ENCODE assay signal across 17 cellular contexts in the genomic region with DNA sequence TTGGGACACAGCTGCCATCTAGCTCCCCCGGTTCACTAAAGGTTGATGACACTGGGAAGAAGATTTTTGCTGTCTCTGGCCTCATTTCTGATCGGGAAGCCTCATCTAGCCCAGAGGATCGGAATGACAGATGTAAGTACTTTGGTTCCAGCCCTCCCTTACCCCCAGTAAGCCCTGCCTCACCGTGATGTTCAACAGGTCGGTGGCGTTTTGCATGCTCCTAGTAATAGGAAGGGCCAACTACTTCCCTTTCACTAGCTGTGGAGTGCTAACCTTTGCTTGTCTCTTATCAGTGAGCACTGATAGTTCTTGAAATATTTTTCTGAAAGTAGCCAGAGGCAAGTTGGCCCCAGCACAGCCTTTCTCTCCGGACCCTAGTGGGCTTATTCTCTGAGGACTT. TPM values are rescaled to one million over a fixed set of nuclear protein-coding genes. Genes with fewer than 3 reads are reported as not detected.
A peak's percentile ranks its signal among the peaks of the same experiment; 100 is the strongest.
DNase-seq lines count a peak whose midpoint lies in the region; TF ChIP-seq lines count a peak whose summit lies in the region.
"Had no signal": no experiment of that assay in that cellular context is flagged by ENCODE, and none has a peak within 500 bp of the region (broad histone marks: within the 10 kb centered on the region; RNA-seq: fewer than 3 reads in every experiment).

No MANE protein-coding gene starts in this region.

- H3K4me1 ChIP-seq in BE2C, result no peaks in the 10 kb centered on the region

- peaks cover 17% of the 10 kb centered on the region for H3K4me1 Mint-ChIP-seq in activated naive CD4-positive, alpha-beta T cell treated with anti-CD3 and anti-CD28 coated beads, Interleukin-2, amount 50 U/mL, for 24 hours
- H3K4me1 Mint-ChIP-seq in activated naive CD4-positive, alpha-beta T cell treated with anti-CD3 and anti-CD28 coated beads for 36 hours (ENCODE audit: low read depth), result peaks cover 20% of the 10 kb centered on the region
- H3K4me1 Mint-ChIP-seq in glutamatergic neuron (ENCODE audit: low read depth, unreplicated experiment), result peaks cover 29% of the 10 kb centered on the region

- DNase-seq in activated naive CD4-positive, alpha-beta T cell treated with anti-CD3 and anti-CD28 coated beads for 36 hours, result no peak
- DNase-seq in NCI-H526 treated with DMSO at 0.1 percent for 48 hours (lab: John Stamatoyannopoulos, UW) (peak; percentile 91), glutamatergic neuron (no peak), BE2C (no peak), putamen (ENCODE audit: low spot score) (no peak)
- DNase-seq in stimulated activated CD4-positive, alpha-beta T cell treated with anti-CD3 and anti-CD28 coated beads, Interleukin-15, amount 100 ng/mL, for 24 hours, result no peak
- DNase-seq: ACHN; C1 segment of cervical spinal cord; Calu3; CD4-positive, alpha-beta T cell; DMS 273 treated with DMSO at 0.1 percent for 48 hours; GOT3; HFFc6 had no signal

- H3K27me3 Mint-ChIP-seq in activated naive CD4-positive, alpha-beta T cell treated with anti-CD3 and anti-CD28 coated beads, Interleukin-2, amount 50 U/mL, for 24 hours, result peaks cover 21% of the 10 kb centered on the region
- peaks cover 37% of the 10 kb centered on the region for H3K27me3 Mint-ChIP-seq in activated naive CD4-positive, alpha-beta T cell treated with anti-CD3 and anti-CD28 coated beads for 36 hours (ENCODE audit: low read depth)
- peaks cover 24% of the 10 kb centered on the region for H3K27me3 Mint-ChIP-seq in glutamatergic neuron (ENCODE audit: unreplicated experiment)
- H3K27me3 Mint-ChIP-seq: CD4-positive, alpha-beta T cell had no signal

- H3K27ac Mint-ChIP-seq in activated naive CD4-positive, alpha-beta T cell treated with anti-CD3 and anti-CD28 coated beads, Interleukin-2, amount 50 U/mL, for 24 hours, result peak overlapping the region; percentile 15
- no peak overlapping the region for H3K27ac Mint-ChIP-seq in activated naive CD4-positive, alpha-beta T cell treated with anti-CD3 and anti-CD28 coated beads for 36 hours
- peak overlapping the region; percentile 25 for H3K27ac Mint-ChIP-seq in glutamatergic neuron (ENCODE audit: unreplicated experiment)
- H3K27ac Mint-ChIP-seq: CD4-positive, alpha-beta T cell; HFFc6 had no signal

- H3K36me3 ChIP-seq in BE2C, result no peaks in the 10 kb centered on the region

- CTCF ChIA-PET in activated naive CD4-positive, alpha-beta T cell treated with anti-CD3 and anti-CD28 coated beads for 36 hours (lab: Charles Lee), result no interaction called here

- TF ChIP-seq CTCF in glutamatergic neuron (IDR thresholded peaks at IDR 0.05; ENCODE audit: partially characterized antibody, unreplicated experiment) (no peak), BE2C (IDR thresholded peaks at IDR 0.05; ENCODE audit: low read depth, low read length) (no peak)

- H3K9me3 Mint-ChIP-seq in activated naive CD4-positive, alpha-beta T cell treated with anti-CD3 and anti-CD28 coated beads, Interleukin-2, amount 50 U/mL, for 24 hours, result no peaks in the 10 kb centered on the region
- H3K9me3 Mint-ChIP-seq in activated naive CD4-positive, alpha-beta T cell treated with anti-CD3 and anti-CD28 coated beads for 36 hours, result no peaks in the 10 kb centered on the region
- peaks cover 20% of the 10 kb centered on the region for H3K9me3 Mint-ChIP-seq in glutamatergic neuron (ENCODE audit: unreplicated experiment)
- H3K9me3 Mint-ChIP-seq: CD4-positive, alpha-beta T cell had no signal

- intact Hi-C loops in activated naive CD4-positive, alpha-beta T cell treated with anti-CD3 and anti-CD28 coated beads for 36 hours (cut with micrococcal nuclease), result no loop called here

- H3K4me3 ChIP-seq in BE2C (ENCODE audit: low read depth, low read length), result no peak overlapping the region
- H3K4me3 ChIP-seq: GM12878, HAP-1 had no signal

- no peak overlapping the region for H3K4me3 Mint-ChIP-seq in activated naive CD4-positive, alpha-beta T cell treated with anti-CD3 and anti-CD28 coated beads, Interleukin-2, amount 50 U/mL, for 24 hours
- H3K4me3 Mint-ChIP-seq in activated naive CD4-positive, alpha-beta T cell treated with anti-CD3 and anti-CD28 coated beads for 36 hours, result no peak overlapping the region
- peak overlapping the region; percentile 41 for H3K4me3 Mint-ChIP-seq in glutamatergic neuron (ENCODE audit: unreplicated experiment)
- H3K4me3 Mint-ChIP-seq: CD4-positive, alpha-beta T cell; HFFc6 had no signal

- peaks cover 97% of the 10 kb centered on the region for H3K27me3 ChIP-seq in BE2C

- no peaks in the 10 kb centered on the region for H3K9me3 ChIP-seq in BE2C
- H3K9me3 ChIP-seq: HAP-1 had no signal

- H3K36me3 Mint-ChIP-seq in activated naive CD4-positive, alpha-beta T cell treated with anti-CD3 and anti-CD28 coated beads, Interleukin-2, amount 50 U/mL, for 24 hours, result peaks cover 2% of the 10 kb centered on the region
- no peaks in the 10 kb centered on the region for H3K36me3 Mint-ChIP-seq in activated naive CD4-positive, alpha-beta T cell treated with anti-CD3 and anti-CD28 coated beads for 36 hours (ENCODE audit: low read depth)
- H3K36me3 Mint-ChIP-seq in glutamatergic neuron (ENCODE audit: unreplicated experiment), result no peaks in the 10 kb centered on the region

- peak overlapping the region; percentile 53 for H3K27ac ChIP-seq in temporal lobe (ENCODE audit: low read depth, low read length)

RNA-seq across cellular contexts. Expression of gene RNF220, which starts 7.5 kb away (rescaled TPM):
- 10 to 100 TPM; 71.6 to 81.6 TPM for total RNA-seq in activated naive CD4-positive, alpha-beta T cell treated with anti-CD3 and anti-CD28 coated beads for 36 hours
- total RNA-seq in glutamatergic neuron (ENCODE audit: unreplicated experiment), result 99.4 TPM
- total RNA-seq in temporal lobe, result 46.5 TPM
- 105 TPM for polyA plus RNA-seq in BE2C (2012; ENCODE audit: insufficient read depth, insufficient read length, low read depth)

RNA-seq across cellular contexts. Expression of gene ERI3, which starts 57.5 kb away (rescaled TPM):
- total RNA-seq in activated naive CD4-positive, alpha-beta T cell treated with anti-CD3 and anti-CD28 coated beads for 36 hours, result 10 to 100 TPM; 42.4 to 43.0 TPM
- total RNA-seq in glutamatergic neuron (ENCODE audit: unreplicated experiment), result 37.0 TPM
- total RNA-seq in temporal lobe, result 55.6 TPM
- 63.5 TPM for polyA plus RNA-seq in BE2C (2012; ENCODE audit: insufficient read depth, insufficient read length, low read depth)
